In the genomic region with DNA sequence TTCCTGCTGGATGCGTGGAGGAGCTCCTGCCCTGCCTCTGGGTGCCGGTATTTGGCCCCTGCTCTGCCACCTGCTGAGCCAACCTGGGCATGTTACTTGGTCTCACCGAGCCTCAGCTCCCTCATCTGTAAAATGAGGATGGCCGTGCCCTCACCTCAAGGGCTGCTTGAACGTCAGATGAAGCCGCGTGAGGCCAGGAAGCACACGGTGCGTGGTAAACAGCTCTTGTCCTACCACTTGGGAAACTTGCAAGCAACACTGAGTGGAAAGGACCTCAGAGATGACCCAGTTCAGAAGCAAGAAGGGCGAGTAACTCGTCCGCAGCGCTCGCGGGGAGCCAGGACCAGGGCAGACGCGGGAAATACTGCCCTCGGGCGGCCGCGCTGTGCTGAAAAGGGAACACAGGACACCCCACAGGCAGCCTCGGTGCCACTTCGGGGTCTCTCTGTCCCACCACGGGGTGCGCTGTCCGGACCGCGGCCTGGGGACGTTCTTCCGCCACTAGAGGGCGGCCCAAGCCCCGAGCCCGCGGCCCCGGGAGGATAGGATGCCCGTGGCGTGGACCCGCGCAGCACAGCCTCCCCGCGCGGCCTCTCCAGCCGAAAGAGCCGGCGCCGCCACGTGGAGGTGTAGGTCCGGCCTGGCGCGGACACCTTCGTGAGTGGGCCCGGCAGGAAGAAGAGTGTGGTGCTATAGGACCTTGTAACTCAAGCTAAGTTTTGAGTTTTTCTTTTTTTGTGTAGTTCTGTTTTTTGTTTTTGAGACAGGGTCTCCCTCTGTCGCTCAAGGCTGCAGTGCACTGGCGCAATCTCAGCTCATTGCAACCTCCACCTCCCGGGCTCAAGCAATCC, we compare ENCODE assay signal across 8 cellular contexts.
A peak's percentile ranks its signal among the peaks of the same experiment; 100 is the strongest.
DNase-seq lines count a peak whose midpoint lies in the region; TF ChIP-seq lines count a peak whose summit lies in the region.

No MANE protein-coding gene starts in this region.

- intact Hi-C loops in MCF 10A (cut with micrococcal nuclease) = loop anchor here (1.0 to 2.0 kb wide), 3 partner anchors 90 to 364 kb away; no protein-coding TSS in a partner anchor

- H3K4me3 Mint-ChIP-seq in MCF 10A (ENCODE audit: unreplicated experiment) = peak overlapping the region; percentile 27
- H3K4me3 Mint-ChIP-seq in immature natural killer cell = peak overlapping the region; percentile 67 to 81 (median 76)

- no peaks in the 10 kb centered on the region for H3K9me2 ChIP-seq in GM23248 (ENCODE audit: insufficient read depth)

- DNase-seq in EL (peak; percentile 58), GM23248 (peak; percentile 77), MCF 10A (ENCODE audit: unreplicated experiment) (peak; percentile 52), immature natural killer cell (peak; percentile 73 to 76 (median 76)), NCI-H2081 (lab: John Stamatoyannopoulos, UW) (no peak)
- peak; percentile 62 to 64 for DNase-seq in stimulated activated CD4-positive, alpha-beta T cell treated with anti-CD3 and anti-CD28 coated beads, Interleukin-15, amount 100 ng/mL, for 48 hours (ENCODE audit: low read depth in 2 of 2)

- no TSS peak for BruUV-seq in MCF 10A (replicated peaks; lab: Mats Ljungman, UMichigan)

- H3K79me2 ChIP-seq in GM23248 (ENCODE audit: insufficient read depth) (no peaks in the 10 kb centered on the region), KMS-11 (ENCODE audit: insufficient read depth, low read depth) (no peaks in the 10 kb centered on the region)

- peak overlapping the region; percentile 20; the same call in 1 of the 2 replicates for H3K9ac ChIP-seq in GM23248
- H3K9ac ChIP-seq in KMS-11 = no peak overlapping the region

- H3K27me3 ChIP-seq in GM23248 (replicated peaks; ENCODE audit: insufficient read depth) = peaks cover 16% of the 10 kb centered on the region
- H3K27me3 ChIP-seq in KMS-11 (ENCODE audit: insufficient read depth, low read depth) = no peaks in the 10 kb centered on the region

- H3K9me3 Mint-ChIP-seq in MCF 10A (ENCODE audit: unreplicated experiment) = peaks cover 5% of the 10 kb centered on the region
- no peaks in the 10 kb centered on the region for H3K9me3 Mint-ChIP-seq in immature natural killer cell

- H2AFZ ChIP-seq in GM23248 (peak overlapping the region; percentile 63), KMS-11 (ENCODE audit: low read depth) (0 out of 2 replicates have a peak overlapping the region, but pooled peaks have one; percentile 8)

- no peaks in the 10 kb centered on the region for H3K9me3 ChIP-seq in GM23248 (ENCODE audit: low read depth)

- in situ Hi-C loops in GM23248 (cut with MboI) = no loop called here

- H3K4me3 ChIP-seq in GM23248 = peak overlapping the region; percentile 54
- no peak overlapping the region for H3K4me3 ChIP-seq in KMS-11 (IDR thresholded peaks at IDR 0.05; ENCODE audit: insufficient read depth, low read depth, low read length)

- H3K36me3 ChIP-seq in GM23248 (ENCODE audit: low read depth) = no peaks in the 10 kb centered on the region
- no peaks in the 10 kb centered on the region for H3K36me3 ChIP-seq in KMS-11 (ENCODE audit: insufficient read depth)

- H3K27ac Mint-ChIP-seq in MCF 10A (ENCODE audit: low read depth, unreplicated experiment) = no peak overlapping the region
- H3K27ac Mint-ChIP-seq in immature natural killer cell = peak overlapping the region in 4 of 6 donors; percentile 34 to 68 (median 58)

- TF ChIP-seq CTCF in KMS-11 (conservative IDR thresholded peaks at IDR 0.05; ENCODE audit: low read depth, low read length) (peak; percentile 69; the same call in 1 of the 2 replicates), VCaP (conservative IDR thresholded peaks at IDR 0.05) (peak; percentile 62), MCF 10A (IDR thresholded peaks at IDR 0.05; ENCODE audit: unreplicated experiment) (peak; percentile 84)

- no peak overlapping the region for H3K27ac ChIP-seq in GM23248
- H3K27ac ChIP-seq in KMS-11 = no peak overlapping the region
- no peak overlapping the region for H3K27ac ChIP-seq in VCaP

- POLR2A ChIA-PET in MCF 10A (lab: Yijun Ruan, JAX) = interaction anchor here (0.6 to 1.0 kb wide), 3 partner anchors 11 to 150 kb away, joined by 3 read pairs; no protein-coding TSS in a partner anchor

- H3K4me2 ChIP-seq in GM23248 (ENCODE audit: unreplicated experiment) (peak overlapping the region; percentile 64), KMS-11 (no peak overlapping the region)

- H3K27me3 Mint-ChIP-seq in MCF 10A (ENCODE audit: insufficient read depth, unreplicated experiment) = peaks cover 14% of the 10 kb centered on the region
- peaks cover 1 to 5% (median 2%) of the 10 kb centered on the region in 3 donors for H3K27me3 Mint-ChIP-seq in immature natural killer cell (ENCODE audit: low read depth in 3 of 3)

- no peaks in the 10 kb centered on the region for H3F3A ChIP-seq in GM23248 (ENCODE audit: insufficient read depth)

- H3K4me1 Mint-ChIP-seq in MCF 10A (ENCODE audit: insufficient read depth, unreplicated experiment) (no peaks in the 10 kb centered on the region), immature natural killer cell (peaks cover 5 to 11% of the 10 kb centered on the region in 2 donors)

- WGBS in GM23248 (ENCODE audit: low coverage in 1 of 2, low lambda C conversion rate in 2 of 2, missing lambda C conversion rate in 2 of 2), 2 experiments = 14 to 16% methylated on average over 40 to 51 of the region's 55 CpGs

- CTCF ChIA-PET in MCF 10A (lab: Yijun Ruan, JAX) = interaction anchor here (0.5 to 5.1 kb wide), 72 partner anchors 10 to 840 kb away, joined by 3 to 92 read pairs (median 4); a partner anchor contains a TSS

- no peaks in the 10 kb centered on the region for H4K20me1 ChIP-seq in GM23248 (ENCODE audit: insufficient read depth)
- no peaks in the 10 kb centered on the region for H4K20me1 ChIP-seq in KMS-11 (ENCODE audit: insufficient read depth)

- no peaks in the 10 kb centered on the region for H3K36me3 Mint-ChIP-seq in MCF 10A (ENCODE audit: insufficient read depth, unreplicated experiment)
- peaks cover 0 to 10% (median 0%) of the 10 kb centered on the region in 3 donors for H3K36me3 Mint-ChIP-seq in immature natural killer cell

- H3K4me1 ChIP-seq in GM23248 (ENCODE audit: insufficient read depth) = no peaks in the 10 kb centered on the region
- no peaks in the 10 kb centered on the region for H3K4me1 ChIP-seq in KMS-11 (ENCODE audit: low read depth, poor library complexity, severe bottlenecking)

Comparison
In these comparisons a context has a peak if more than half of its experiments do, and no peak if none do; other contexts are left out.
1. DNase-seq: peak in EL (single experiment), GM23248 (single experiment), MCF 10A (single experiment), immature natural killer cell (3 of 3) and stimulated activated CD4-positive, alpha-beta T cell treated with anti-CD3 and anti-CD28 coated beads, Interleukin-15, amount 100 ng/mL, for 48 hours (2 of 2); none in NCI-H2081 (0 of 2).
2. Peak in every context shown above with its lines, with median percentiles within 50 percentile points of each other: CTCF ChIP-seq.